8 cellular contexts compared by ENCODE assay signal in the genomic region with DNA sequence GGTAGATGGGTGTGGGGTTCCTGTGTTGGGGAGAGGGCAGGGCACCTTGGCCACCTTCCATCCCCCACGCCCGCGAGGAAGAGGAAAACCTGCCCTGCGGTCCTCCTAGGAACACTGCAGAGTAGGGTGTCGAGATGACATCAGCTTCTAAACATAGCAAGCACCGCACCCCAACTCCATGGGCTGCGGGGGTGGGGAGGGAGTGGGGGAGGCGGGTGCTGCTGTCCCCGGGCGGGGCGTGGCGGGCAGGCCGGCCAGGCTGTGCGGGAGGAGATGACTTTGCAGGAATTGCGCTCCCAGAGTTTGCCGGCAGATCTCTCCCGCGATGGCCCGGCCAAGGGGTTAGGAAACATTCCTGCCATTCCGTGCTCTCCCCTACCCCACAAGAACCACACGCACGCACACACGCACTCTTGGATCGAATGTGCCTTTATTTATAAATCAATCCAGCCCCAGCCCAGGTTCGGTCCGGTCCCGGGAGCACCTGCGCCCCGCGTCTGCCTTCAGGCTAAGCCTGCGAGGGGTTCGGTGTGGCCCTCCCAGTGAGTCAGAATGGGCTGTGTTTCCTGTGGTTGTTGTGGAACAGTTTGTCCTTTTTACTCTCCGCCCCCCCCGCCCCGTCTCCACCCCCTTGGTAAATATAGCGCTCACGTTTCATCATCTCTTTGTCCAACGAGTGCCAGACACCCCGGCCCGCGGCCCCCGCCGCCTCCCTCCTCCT. TPM values are rescaled to one million over a fixed set of nuclear protein-coding genes. Genes with fewer than 3 reads are reported as not detected.
DNase-seq lines count a peak whose midpoint lies in the region; ATAC-seq lines count a peak whose summit lies in the region.

No MANE protein-coding gene starts in this region.

- ATAC-seq in GM19043 (IDR thresholded peaks at IDR 0.05; ENCODE audit: low read depth, unreplicated experiment) (peak; percentile 41), HG03378 (IDR thresholded peaks at IDR 0.05; ENCODE audit: unreplicated experiment) (peak; percentile 40), left colon (peak; percentile 62)

- peak overlapping the region; percentile 99 for H3K27ac ChIP-seq in cingulate gyrus (ENCODE audit: low read depth, low read length)

- DNase-seq in AG20443 (ENCODE audit: low spot score), result peak; percentile 94
- DNase-seq in NCI-H460 (ENCODE audit: extremely low read depth, low read depth), result peak; percentile 96
- peak; percentile 80 for DNase-seq in activated CD4-positive, alpha-beta T cell treated with anti-CD3 and anti-CD28 coated beads for 1 hour
- DNase-seq in left colon, result peak; percentile 94 to 97
- DNase-seq in stimulated activated CD4-positive, alpha-beta T cell treated with anti-CD3 and anti-CD28 coated beads, Interleukin-1b, Interleukin-23, amount 100 ng/mL, for 24 hours (ENCODE audit: low read depth in 4 of 4, low spot score in 1 of 4), result peak; percentile 68 to 81 (median 72)

- intact Hi-C loops in left colon (cut with DNase I, micrococcal nuclease), result loop anchor here (5.0 to 10.0 kb wide), 3 partner anchors 63 to 183 kb away; no protein-coding TSS in a partner anchor

RNA-seq across cellular contexts. Expression of a gene that starts 5.2 kb away (rescaled TPM):
- 7.1 and 7.4 TPM in 2 replicates for total RNA-seq in NCI-H460 (2014; rRNA removed; shearing (Covaris generic))
- 0.88 and 3.4 TPM in 2 replicates for polyA plus RNA-seq in NCI-H460 (2014; cell fraction: nucleus; rRNA removed)
- 10 to 100 TPM; 26.7 to 55.2 TPM for total RNA-seq in left colon

Comparison
In these comparisons a context has a peak if more than half of its experiments do, and no peak if none do; other contexts are left out.
1. Peak in every context shown above with its lines: DNase-seq, ATAC-seq and H3K27ac ChIP-seq.